In the genomic region with DNA sequence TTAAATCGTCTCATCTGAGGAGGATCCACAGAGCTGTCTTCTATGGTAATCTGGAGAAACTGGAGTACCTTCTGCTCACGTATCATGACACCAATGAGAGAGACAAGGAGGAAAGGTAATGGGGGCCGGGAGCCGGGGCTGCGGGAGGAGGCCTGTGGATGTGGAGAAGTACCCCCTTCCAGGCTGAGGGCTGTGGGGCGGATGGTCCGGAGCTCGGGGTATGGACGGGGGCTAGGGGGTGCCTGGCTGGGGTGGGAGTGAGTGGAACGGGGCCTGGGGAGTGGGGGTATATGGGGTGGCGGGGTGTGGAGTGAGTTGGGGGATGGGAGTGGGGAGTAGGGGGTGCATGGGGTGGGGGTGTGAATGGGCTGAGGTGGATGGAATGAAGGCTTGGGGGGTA, we compare ENCODE assay signal across 8 cellular contexts.
DNase-seq lines count a peak whose midpoint lies in the region; ATAC-seq and TF ChIP-seq lines count a peak whose summit lies in the region.
"Not testable (repeated sequence)": the region's sequence is repeated elsewhere in the genome, so short reads cannot be mapped to it uniquely, and the experiment has no call there.

No MANE protein-coding gene starts in this region.

- DNase-seq in CD4-positive, CD25-positive, alpha-beta regulatory T cell; WERI-Rb-1; endodermal cell: not testable (repeated sequence)

- ATAC-seq in CD4-positive, CD25-positive, alpha-beta regulatory T cell (ENCODE audit: low read depth in 2 of 2), result not testable (repeated sequence)

- not testable (repeated sequence) for H3K4me1 Mint-ChIP-seq in CD4-positive, CD25-positive, alpha-beta regulatory T cell; activated naive CD8-positive, alpha-beta T cell (ENCODE audit: low read depth); endodermal cell; stimulated activated naive CD8-positive, alpha-beta T cell treated with anti-CD3 and anti-CD28 coated beads, Interleukin-15, Interleukin-2, amounts not matched to agents 100 ng/mL and 50 ng/mL, for 24 hours (ENCODE audit: low read depth)

- peaks cover 30% of the 10 kb centered on the region for H3K27me3 Mint-ChIP-seq in CD4-positive, CD25-positive, alpha-beta regulatory T cell
- peaks cover 11% of the 10 kb centered on the region for H3K27me3 Mint-ChIP-seq in activated naive CD8-positive, alpha-beta T cell
- H3K27me3 Mint-ChIP-seq in endodermal cell (ENCODE audit: insufficient read depth), result peaks cover 41% of the 10 kb centered on the region
- H3K27me3 Mint-ChIP-seq in stimulated activated naive CD8-positive, alpha-beta T cell treated with anti-CD3 and anti-CD28 coated beads, Interleukin-15, Interleukin-2, amounts not matched to agents 100 ng/mL and 50 ng/mL, for 24 hours, result peaks cover 30% of the 10 kb centered on the region

- not testable (repeated sequence) for H3K9me3 ChIP-seq in CD4-positive, CD25-positive, alpha-beta regulatory T cell (ENCODE audit: control insufficient read depth in 2 of 2, low read length in 2 of 2); HUES6 (ENCODE audit: control insufficient read depth, insufficient read depth, low read depth, low read length); WERI-Rb-1 (ENCODE audit: severe bottlenecking); endodermal cell (ENCODE audit: control insufficient read depth, low read length); iPS-20b (ENCODE audit: insufficient read depth, low read depth, low read length); neuron (ENCODE audit: low read length)

- peak overlapping the region in 3 of 4 donors; percentile 61 to 85 (median 82) for H3K4me3 Mint-ChIP-seq in CD4-positive, CD25-positive, alpha-beta regulatory T cell
- H3K4me3 Mint-ChIP-seq in activated naive CD8-positive, alpha-beta T cell, result peak overlapping the region; percentile 84
- H3K4me3 Mint-ChIP-seq in endodermal cell, result peak overlapping the region; percentile 53
- peak overlapping the region; percentile 71 for H3K4me3 Mint-ChIP-seq in stimulated activated naive CD8-positive, alpha-beta T cell treated with anti-CD3 and anti-CD28 coated beads, Interleukin-15, Interleukin-2, amounts not matched to agents 100 ng/mL and 50 ng/mL, for 24 hours

- not testable (repeated sequence) for H3K27me3 ChIP-seq in CD4-positive, CD25-positive, alpha-beta regulatory T cell (ENCODE audit: control insufficient read depth, insufficient read depth, low read length)
- H3K27me3 ChIP-seq in HUES6 (ENCODE audit: control insufficient read depth, insufficient read depth, low read length) (peaks cover 34% of the 10 kb centered on the region), WERI-Rb-1 (ENCODE audit: insufficient read depth, low read depth, severe bottlenecking) (peaks cover 16% of the 10 kb centered on the region), endodermal cell (ENCODE audit: control insufficient read depth, insufficient read depth, low read length, poor library complexity, severe bottlenecking) (peaks cover 12% of the 10 kb centered on the region), iPS-20b (ENCODE audit: insufficient read depth, low read length) (peaks cover 39% of the 10 kb centered on the region), neuron (ENCODE audit: insufficient read depth, low read length) (peaks cover 28% of the 10 kb centered on the region)

- H3K4me3 ChIP-seq in CD4-positive, CD25-positive, alpha-beta regulatory T cell (ENCODE audit: low read depth, low read length), result not testable (repeated sequence)
- H3K4me3 ChIP-seq in HUES6 (ENCODE audit: low read depth, low read length) (peak overlapping the region; percentile 55), WERI-Rb-1 (ENCODE audit: low read depth, low read length) (peak overlapping the region; percentile 35), endodermal cell (ENCODE audit: low read length) (peak overlapping the region; percentile 71), iPS-20b (ENCODE audit: low read length) (peak overlapping the region; percentile 62; the same call in 1 of the 2 replicates), neuron (ENCODE audit: low read length) (peak overlapping the region; percentile 38)

- WGBS in endodermal cell (ENCODE audit: insufficient coverage in 1 of 2, insufficient read length in 1 of 2), 2 experiments, result 66% methylated on average over 9 of the region's 11 CpGs; no CpG with 5 or more reads in 1 of the 2 experiments

- H3K27ac Mint-ChIP-seq in CD4-positive, CD25-positive, alpha-beta regulatory T cell; activated naive CD8-positive, alpha-beta T cell; endodermal cell; stimulated activated naive CD8-positive, alpha-beta T cell treated with anti-CD3 and anti-CD28 coated beads, Interleukin-15, Interleukin-2, amounts not matched to agents 100 ng/mL and 50 ng/mL, for 24 hours: not testable (repeated sequence)

- not testable (repeated sequence) for H3K9ac ChIP-seq in HUES6 (ENCODE audit: low read length); endodermal cell (ENCODE audit: extremely low read depth, low read length, poor library complexity, severe bottlenecking); iPS-20b (ENCODE audit: low read depth, low read length)

- H3K9me3 Mint-ChIP-seq in CD4-positive, CD25-positive, alpha-beta regulatory T cell; activated naive CD8-positive, alpha-beta T cell (ENCODE audit: low read depth); stimulated activated naive CD8-positive, alpha-beta T cell treated with anti-CD3 and anti-CD28 coated beads, Interleukin-15, Interleukin-2, amounts not matched to agents 100 ng/mL and 50 ng/mL, for 24 hours: not testable (repeated sequence)
- H3K9me3 Mint-ChIP-seq in endodermal cell, result peaks cover 12% of the 10 kb centered on the region

- not testable (repeated sequence) for H3K36me3 ChIP-seq in CD4-positive, CD25-positive, alpha-beta regulatory T cell (ENCODE audit: control insufficient read depth, insufficient read depth, low read length); HUES6 (ENCODE audit: control insufficient read depth, insufficient read depth, low read length); WERI-Rb-1; endodermal cell (ENCODE audit: control insufficient read depth, insufficient read depth, low read length); iPS-20b (ENCODE audit: insufficient read depth, low read depth, low read length); neuron (ENCODE audit: insufficient read depth, low read length)

- peaks cover 11% of the 10 kb centered on the region for H3K4me1 ChIP-seq in CD4-positive, CD25-positive, alpha-beta regulatory T cell (ENCODE audit: control insufficient read depth, insufficient read depth, low read length, poor library complexity, severe bottlenecking)
- not testable (repeated sequence) for H3K4me1 ChIP-seq in HUES6 (ENCODE audit: control insufficient read depth, insufficient read depth, low read length); endodermal cell (ENCODE audit: control insufficient read depth, insufficient read depth, low read length); iPS-20b (ENCODE audit: insufficient read depth, low read length); neuron (ENCODE audit: insufficient read depth, low read length)

- not testable (repeated sequence) for H3K36me3 Mint-ChIP-seq in CD4-positive, CD25-positive, alpha-beta regulatory T cell; activated naive CD8-positive, alpha-beta T cell; endodermal cell (ENCODE audit: low read depth); stimulated activated naive CD8-positive, alpha-beta T cell treated with anti-CD3 and anti-CD28 coated beads, Interleukin-15, Interleukin-2, amounts not matched to agents 100 ng/mL and 50 ng/mL, for 24 hours (ENCODE audit: low read depth)

- TF ChIP-seq CTCF in WERI-Rb-1 (IDR thresholded peaks at IDR 0.05; ENCODE audit: low read depth, low read length); endodermal cell (conservative IDR thresholded peaks at IDR 0.05): not testable (repeated sequence)

- not testable (repeated sequence) for H3K27ac ChIP-seq in CD4-positive, CD25-positive, alpha-beta regulatory T cell (ENCODE audit: insufficient read depth, low read length, poor library complexity, severe bottlenecking); HUES6 (ENCODE audit: low read depth, low read length); WERI-Rb-1; endodermal cell (ENCODE audit: low read depth, low read length); iPS-20b (ENCODE audit: low read length)

- peak overlapping the region; percentile 97 for H2AFZ ChIP-seq in neuron (ENCODE audit: low read depth, low read length)
